ENCODE assay signal across 1 cellular context in the genomic region with DNA sequence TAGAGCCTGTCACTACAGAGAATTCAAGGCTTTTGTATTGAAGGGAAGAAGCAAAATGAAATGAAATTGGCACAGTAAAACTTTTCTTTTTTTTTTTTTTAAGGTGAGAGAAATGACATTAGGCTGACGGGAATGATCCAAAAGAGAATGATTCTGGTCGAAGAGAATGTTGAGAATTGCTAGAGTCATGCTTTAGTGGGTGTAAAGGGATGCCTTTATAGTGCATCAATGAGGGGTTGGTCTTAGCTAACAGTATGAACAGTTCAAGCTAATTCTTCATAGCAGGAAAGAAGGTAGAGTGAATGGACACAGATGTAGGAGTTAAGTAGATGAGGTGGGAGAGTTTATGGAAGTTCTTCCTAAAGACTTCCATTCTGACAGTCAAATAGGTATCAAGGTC.
TF ChIP-seq lines count a peak whose summit lies in the region.

No MANE protein-coding gene starts in this region.

TF ChIP-seq in IMR-90, 13 proteins besides CTCF, POLR2A, EP300 and RAD21 (continued from another document):
- TF ChIP-seq, protein P1, sequence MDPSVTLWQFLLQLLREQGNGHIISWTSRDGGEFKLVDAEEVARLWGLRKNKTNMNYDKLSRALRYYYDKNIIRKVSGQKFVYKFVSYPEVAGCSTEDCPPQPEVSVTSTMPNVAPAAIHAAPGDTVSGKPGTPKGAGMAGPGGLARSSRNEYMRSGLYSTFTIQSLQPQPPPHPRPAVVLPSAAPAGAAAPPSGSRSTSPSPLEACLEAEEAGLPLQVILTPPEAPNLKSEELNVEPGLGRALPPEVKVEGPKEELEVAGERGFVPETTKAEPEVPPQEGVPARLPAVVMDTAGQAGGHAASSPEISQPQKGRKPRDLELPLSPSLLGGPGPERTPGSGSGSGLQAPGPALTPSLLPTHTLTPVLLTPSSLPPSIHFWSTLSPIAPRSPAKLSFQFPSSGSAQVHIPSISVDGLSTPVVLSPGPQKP (IDR thresholded peaks at IDR 0.05; ENCODE audit: borderline replicate concordance, low read depth, low read length) = no peak
- TF ChIP-seq SMC3 (IDR thresholded peaks at IDR 0.05; ENCODE audit: low read depth, low read length) (no peak), MAZ (IDR thresholded peaks at IDR 0.05; ENCODE audit: borderline replicate concordance, low read depth, low read length) (no peak), MXI1 (IDR thresholded peaks at IDR 0.05; ENCODE audit: borderline replicate concordance, low read depth, low read length) (no peak), RCOR1 (IDR thresholded peaks at IDR 0.05; ENCODE audit: insufficient replicate concordance, low read length) (no peak), NFE2L2 (IDR thresholded peaks at IDR 0.05; ENCODE audit: low read depth, low read length) (no peak), CHD1 (IDR thresholded peaks at IDR 0.05; ENCODE audit: low read depth, low read length) (no peak), CEBPB (IDR thresholded peaks at IDR 0.05; ENCODE audit: low read depth, low read length) (no peak), BHLHE40 (IDR thresholded peaks at IDR 0.05; ENCODE audit: low read depth, low read length) (no peak), FOS (IDR thresholded peaks at IDR 0.05; ENCODE audit: low read depth, low read length) (no peak)
- TF ChIP-seq, protein P2, sequence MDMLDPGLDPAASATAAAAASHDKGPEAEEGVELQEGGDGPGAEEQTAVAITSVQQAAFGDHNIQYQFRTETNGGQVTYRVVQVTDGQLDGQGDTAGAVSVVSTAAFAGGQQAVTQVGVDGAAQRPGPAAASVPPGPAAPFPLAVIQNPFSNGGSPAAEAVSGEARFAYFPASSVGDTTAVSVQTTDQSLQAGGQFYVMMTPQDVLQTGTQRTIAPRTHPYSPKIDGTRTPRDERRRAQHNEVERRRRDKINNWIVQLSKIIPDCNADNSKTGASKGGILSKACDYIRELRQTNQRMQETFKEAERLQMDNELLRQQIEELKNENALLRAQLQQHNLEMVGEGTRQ (IDR thresholded peaks at IDR 0.05; ENCODE audit: low read depth, low read length) = no peak
